ENCODE assay signal across 1 cellular context in genomic region chr7:120941064-120941463, GRCh38.
TF ChIP-seq lines count a peak whose summit lies in the region.

No MANE protein-coding gene starts in this region.

TF ChIP-seq in endothelial cell of umbilical vein, 7 proteins besides CTCF, POLR2A, EP300 and RAD21 (continued from another document):
- TF ChIP-seq JUN (IDR thresholded peaks at IDR 0.05; ENCODE audit: borderline replicate concordance, insufficient read depth, insufficient read length, low read depth) = no peak
- no peak for TF ChIP-seq FOS (IDR thresholded peaks at IDR 0.05; ENCODE audit: borderline replicate concordance, insufficient read depth, low read length)
- no peak for TF ChIP-seq GATA2 (IDR thresholded peaks at IDR 0.05; ENCODE audit: insufficient read depth, insufficient read length, low read depth, low read length)
- no peak for TF ChIP-seq EZH2 (IDR thresholded peaks at IDR 0.05; ENCODE audit: borderline replicate concordance, low read depth, low read length, severe bottlenecking)
- TF ChIP-seq POLR2AphosphoS5 (IDR thresholded peaks at IDR 0.05; ENCODE audit: insufficient read depth, low read depth, low read length) = no peak
- TF ChIP-seq MAX (IDR thresholded peaks at IDR 0.05; ENCODE audit: insufficient read depth, insufficient read length) = no peak
